Comparison of ENCODE assay signal across 20 cellular contexts in the genomic region with DNA sequence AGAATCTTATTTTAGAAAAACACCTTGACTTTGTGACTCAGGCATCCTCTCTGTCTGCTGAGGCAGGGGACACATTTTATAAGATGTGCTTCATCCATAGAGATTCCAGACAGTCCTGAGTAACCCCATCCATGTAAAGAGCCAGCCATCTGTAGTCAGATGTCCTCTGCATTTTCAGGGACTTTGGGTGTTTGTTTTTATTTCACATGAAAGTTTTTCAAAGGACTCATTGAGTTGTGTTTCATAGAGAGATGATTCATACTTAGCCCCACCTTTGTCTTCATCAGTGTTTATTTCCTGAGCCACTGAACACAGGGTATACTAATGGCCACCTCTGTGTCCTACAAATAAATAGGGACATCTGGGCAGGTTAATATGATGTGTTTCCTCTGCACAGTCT.
"Had no signal": no experiment of that assay in that cellular context is flagged by ENCODE, and none has a peak within 500 bp of the region (broad histone marks: within the 10 kb centered on the region; RNA-seq: fewer than 3 reads in every experiment).

No MANE protein-coding gene starts in this region.

- H3K27ac ChIP-seq: heart left ventricle, neutrophil, psoas muscle, right lobe of liver, suprapubic skin, thyroid gland, upper lobe of left lung, uterus had no signal

- ATAC-seq: heart left ventricle; left lobe of liver; mucosa of descending colon; naive thymus-derived CD8-positive, alpha-beta T cell; psoas muscle; right lobe of liver; stimulated activated effector memory CD8-positive, alpha-beta T cell treated with anti-CD3 and anti-CD28 coated beads, Interleukin-12 subunit alpha, Interleukin-12 subunit beta, amount 100 ng/mL, for 72 hours; stimulated activated naive CD8-positive, alpha-beta T cell treated with anti-CD3 and anti-CD28 coated beads, Interleukin-15, Interleukin-2, amounts not matched to agents 100 U/mL and 50 U/mL, for 24 hours had no signal

- FAIRE-seq: frontal cortex had no signal

- H3K4me1 ChIP-seq: heart left ventricle, psoas muscle, right lobe of liver, thyroid gland, upper lobe of left lung, uterus had no signal

- H3K9me3 ChIP-seq: heart left ventricle, mucosa of descending colon, neutrophil, psoas muscle, right lobe of liver, suprapubic skin, thyroid gland, upper lobe of left lung, uterus had no signal

- H3K27me3 ChIP-seq: neutrophil, right lobe of liver, thyroid gland, upper lobe of left lung, uterus had no signal

- H3K4me3 ChIP-seq: heart left ventricle, mucosa of descending colon, psoas muscle, right lobe of liver, suprapubic skin, thyroid gland, upper lobe of left lung, uterus had no signal

- H3K4me3 Mint-ChIP-seq: naive thymus-derived CD8-positive, alpha-beta T cell; stimulated activated effector memory CD8-positive, alpha-beta T cell treated with anti-CD3 and anti-CD28 coated beads, Interleukin-12 subunit alpha, Interleukin-12 subunit beta, amount 100 ng/mL, for 72 hours had no signal

- H3K9me3 Mint-ChIP-seq: naive thymus-derived CD8-positive, alpha-beta T cell; stimulated activated effector memory CD8-positive, alpha-beta T cell treated with anti-CD3 and anti-CD28 coated beads, Interleukin-12 subunit alpha, Interleukin-12 subunit beta, amount 100 ng/mL, for 72 hours had no signal

- H3K27ac Mint-ChIP-seq: naive thymus-derived CD8-positive, alpha-beta T cell; stimulated activated effector memory CD8-positive, alpha-beta T cell treated with anti-CD3 and anti-CD28 coated beads, Interleukin-12 subunit alpha, Interleukin-12 subunit beta, amount 100 ng/mL, for 72 hours had no signal

- H3K36me3 Mint-ChIP-seq: naive thymus-derived CD8-positive, alpha-beta T cell; stimulated activated effector memory CD8-positive, alpha-beta T cell treated with anti-CD3 and anti-CD28 coated beads, Interleukin-12 subunit alpha, Interleukin-12 subunit beta, amount 100 ng/mL, for 72 hours had no signal

- H3K36me3 ChIP-seq: heart left ventricle, neutrophil, right lobe of liver, suprapubic skin, thyroid gland, upper lobe of left lung, uterus had no signal

- H3K4me1 Mint-ChIP-seq: naive thymus-derived CD8-positive, alpha-beta T cell; stimulated activated effector memory CD8-positive, alpha-beta T cell treated with anti-CD3 and anti-CD28 coated beads, Interleukin-12 subunit alpha, Interleukin-12 subunit beta, amount 100 ng/mL, for 72 hours had no signal

- DNase-seq: dermis blood vessel endothelial cell; heart left ventricle; hippocampal formation; kidney glomerular epithelial cell; mucosa of descending colon; naive thymus-derived CD8-positive, alpha-beta T cell; psoas muscle; retina; right lobe of liver; stimulated activated CD4-positive, alpha-beta T cell treated with anti-CD3 and anti-CD28 coated beads, Interleukin-4, amount 100 ng/mL, for 1 hour; stimulated activated CD8-positive, alpha-beta memory T cell treated with anti-CD3 and anti-CD28 coated beads, Interleukin-4, amount 100 ng/mL, for 48 hours; stimulated activated naive CD8-positive, alpha-beta T cell treated with anti-CD3 and anti-CD28 coated beads, Interleukin-15, Interleukin-2, amounts not matched to agents 100 U/mL and 50 U/mL, for 24 hours; thyroid gland; upper lobe of left lung; uterus had no signal
